In genomic region chr22:30115705-30116104, GRCh38 we compare ENCODE assay signal across 1 cellular context.
TF ChIP-seq lines count a peak whose summit lies in the region.

No MANE protein-coding gene starts in this region.

TF ChIP-seq in Ishikawa, 13 proteins besides CTCF, POLR2A, EP300 and RAD21 (continued from another document):
- TF ChIP-seq, protein P1, sequence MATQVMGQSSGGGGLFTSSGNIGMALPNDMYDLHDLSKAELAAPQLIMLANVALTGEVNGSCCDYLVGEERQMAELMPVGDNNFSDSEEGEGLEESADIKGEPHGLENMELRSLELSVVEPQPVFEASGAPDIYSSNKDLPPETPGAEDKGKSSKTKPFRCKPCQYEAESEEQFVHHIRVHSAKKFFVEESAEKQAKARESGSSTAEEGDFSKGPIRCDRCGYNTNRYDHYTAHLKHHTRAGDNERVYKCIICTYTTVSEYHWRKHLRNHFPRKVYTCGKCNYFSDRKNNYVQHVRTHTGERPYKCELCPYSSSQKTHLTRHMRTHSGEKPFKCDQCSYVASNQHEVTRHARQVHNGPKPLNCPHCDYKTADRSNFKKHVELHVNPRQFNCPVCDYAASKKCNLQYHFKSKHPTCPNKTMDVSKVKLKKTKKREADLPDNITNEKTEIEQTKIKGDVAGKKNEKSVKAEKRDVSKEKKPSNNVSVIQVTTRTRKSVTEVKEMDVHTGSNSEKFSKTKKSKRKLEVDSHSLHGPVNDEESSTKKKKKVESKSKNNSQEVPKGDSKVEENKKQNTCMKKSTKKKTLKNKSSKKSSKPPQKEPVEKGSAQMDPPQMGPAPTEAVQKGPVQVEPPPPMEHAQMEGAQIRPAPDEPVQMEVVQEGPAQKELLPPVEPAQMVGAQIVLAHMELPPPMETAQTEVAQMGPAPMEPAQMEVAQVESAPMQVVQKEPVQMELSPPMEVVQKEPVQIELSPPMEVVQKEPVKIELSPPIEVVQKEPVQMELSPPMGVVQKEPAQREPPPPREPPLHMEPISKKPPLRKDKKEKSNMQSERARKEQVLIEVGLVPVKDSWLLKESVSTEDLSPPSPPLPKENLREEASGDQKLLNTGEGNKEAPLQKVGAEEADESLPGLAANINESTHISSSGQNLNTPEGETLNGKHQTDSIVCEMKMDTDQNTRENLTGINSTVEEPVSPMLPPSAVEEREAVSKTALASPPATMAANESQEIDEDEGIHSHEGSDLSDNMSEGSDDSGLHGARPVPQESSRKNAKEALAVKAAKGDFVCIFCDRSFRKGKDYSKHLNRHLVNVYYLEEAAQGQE (IDR thresholded peaks at IDR 0.05; ENCODE audit: low read depth), result no peak
- no peak for TF ChIP-seq TEAD4 (IDR thresholded peaks at IDR 0.05)
